ENCODE assay signal across 12 cellular contexts in the genomic region with DNA sequence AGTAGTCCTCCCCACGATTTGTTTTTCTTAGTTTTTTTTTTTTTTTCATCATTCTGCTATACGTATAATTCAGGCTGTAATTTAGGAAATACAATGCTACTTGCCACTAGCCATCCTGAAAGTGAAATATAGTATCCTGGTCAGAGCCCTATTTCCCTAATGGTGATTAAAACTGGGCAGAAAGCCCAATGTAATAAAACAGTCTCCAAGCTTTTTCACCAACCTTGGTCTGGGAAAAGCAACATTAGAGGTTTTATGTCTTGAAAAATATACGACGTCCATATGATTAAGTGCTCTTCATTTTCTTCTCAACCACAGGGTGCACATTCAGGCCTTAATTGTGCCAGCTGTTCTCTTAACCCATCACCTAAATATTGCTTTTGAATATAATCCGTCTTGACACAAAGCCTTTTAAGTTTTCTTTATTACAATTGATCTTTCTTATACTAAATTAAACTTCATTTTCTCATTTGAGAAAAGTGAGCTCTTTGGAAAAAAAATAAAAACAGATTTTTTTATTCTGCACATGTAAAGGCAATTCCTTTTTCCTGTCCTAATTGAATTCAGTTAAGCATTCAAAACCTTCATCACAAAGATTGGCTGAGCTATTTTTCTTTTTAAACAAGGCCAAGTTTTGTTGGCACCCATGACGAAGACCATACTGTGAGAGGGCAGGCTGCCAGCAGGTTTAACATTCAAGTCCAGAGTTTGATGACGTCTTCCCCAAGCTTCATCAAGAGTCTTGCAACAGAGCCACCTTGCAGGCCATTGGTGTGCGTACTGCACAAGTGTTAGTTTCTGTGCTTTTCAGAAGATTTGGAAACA. TPM values are rescaled to one million over a fixed set of nuclear protein-coding genes. Genes with fewer than 3 reads are reported as not detected.
DNase-seq lines count a peak whose midpoint lies in the region; ATAC-seq, FAIRE-seq and TF ChIP-seq lines count a peak whose summit lies in the region.
"Had no signal": no experiment of that assay in that cellular context is flagged by ENCODE, and none has a peak within 500 bp of the region (broad histone marks: within the 10 kb centered on the region; RNA-seq: fewer than 3 reads in every experiment).

No MANE protein-coding gene starts in this region.

- H3K9ac ChIP-seq in H9 (ENCODE audit: extremely low read depth, insufficient read length, low read length): no peak overlapping the region

- H3K4me2 ChIP-seq in H9 (ENCODE audit: insufficient read depth, insufficient read length, low read length): no peak overlapping the region

- H3K4me3 Mint-ChIP-seq in H9: no peak overlapping the region
- H3K4me3 Mint-ChIP-seq: activated CD4-positive, alpha-beta T cell treated with anti-CD3 and anti-CD28 coated beads, Interleukin-2, amount 10 ng/mL, durations not matched to agents 7 days and 5 days had no signal

- H3K18ac ChIP-seq in H9 (ENCODE audit: insufficient read length, low read depth, low read length): no peak overlapping the region

- no peak overlapping the region for H3K27ac Mint-ChIP-seq in H9
- H3K27ac Mint-ChIP-seq: activated CD4-positive, alpha-beta T cell treated with anti-CD3 and anti-CD28 coated beads, Interleukin-2, amount 10 ng/mL, durations not matched to agents 7 days and 5 days had no signal

- H2BK15ac ChIP-seq in H9 (ENCODE audit: low read depth, low read length): no peak overlapping the region

- H2BK120ac ChIP-seq in H9 (ENCODE audit: low read depth, low read length, poor library complexity, severe bottlenecking): no peak overlapping the region

- no peak overlapping the region for H4K8ac ChIP-seq in H9 (replicated peaks; ENCODE audit: insufficient read length, low read depth, low read length)

- H3K23ac ChIP-seq in H9 (ENCODE audit: insufficient read length, low read depth, low read length): no peak overlapping the region

- peaks cover 3% of the 10 kb centered on the region for H3K27me3 Mint-ChIP-seq in H9 (ENCODE audit: low read depth)
- H3K27me3 Mint-ChIP-seq: activated CD4-positive, alpha-beta T cell treated with anti-CD3 and anti-CD28 coated beads, Interleukin-2, amount 10 ng/mL, durations not matched to agents 7 days and 5 days had no signal

- H4K20me1 ChIP-seq in H9 (ENCODE audit: control insufficient read depth, insufficient read depth, insufficient read length): no peaks in the 10 kb centered on the region

- no peaks in the 10 kb centered on the region for H3K36me3 Mint-ChIP-seq in H9 (ENCODE audit: insufficient read depth in 1 of 3, low read depth in 3 of 3)

- H3K56ac ChIP-seq in H9 (ENCODE audit: insufficient read length, low read depth, low read length): no peak overlapping the region

- H3K4ac ChIP-seq in H9 (ENCODE audit: low read depth, low read length): no peak overlapping the region

- no peak for TF ChIP-seq POLR2A in H54 (IDR thresholded peaks at IDR 0.05; ENCODE audit: low read depth, low read length)

- H3K4me1 ChIP-seq in H9 (ENCODE audit: insufficient read depth, low read length): no peaks in the 10 kb centered on the region; the same call in 1 of the 2 replicates

- no peaks in the 10 kb centered on the region for H3K27me3 ChIP-seq in H9 (ENCODE audit: insufficient read depth, low read length)
- H3K27me3 ChIP-seq: adrenal gland, pancreas had no signal

- no peak for DNase-seq in H54 (ENCODE audit: insufficient read length, low spot score)
- DNase-seq in NCI-H2196 treated with DMSO at 0.1 percent for 48 hours (lab: John Stamatoyannopoulos, UW; ENCODE audit: unreplicated experiment): peak; percentile 81
- peak; percentile 85 to 95 for DNase-seq in cardiac fibroblast (ENCODE audit: low read depth in 2 of 2)
- DNase-seq in omental fat pad (ENCODE audit: low spot score): peak; percentile 30
- DNase-seq in activated T-cell treated with anti-CD3 and anti-CD28 coated beads, Interleukin-2, amount 50 U/mL, for 48 hours: no peak
- DNase-seq in H9: no peak
- DNase-seq: activated CD4-positive, alpha-beta T cell treated with anti-CD3 and anti-CD28 coated beads, Interleukin-2, amount 10 ng/mL, durations not matched to agents 7 days and 5 days; stimulated activated CD8-positive, alpha-beta memory T cell treated with anti-CD3 and anti-CD28 coated beads, Interleukin-4, amount 100 ng/mL, for 48 hours had no signal

- H4K91ac ChIP-seq in H9 (ENCODE audit: insufficient read length, low read depth, low read length): no peak overlapping the region

- no peaks in the 10 kb centered on the region for H3K23me2 ChIP-seq in H9 (ENCODE audit: insufficient read length, low read depth, low read length, poor library complexity, severe bottlenecking)

- H2AFZ ChIP-seq in H9 (ENCODE audit: low read length): no peak overlapping the region

- ATAC-seq in omental fat pad (ENCODE audit: low FRiP score) (no peak), HG02798 (IDR thresholded peaks at IDR 0.05; ENCODE audit: poor library complexity, unreplicated experiment) (no peak), HG03025 (IDR thresholded peaks at IDR 0.05; ENCODE audit: low FRiP score, unreplicated experiment) (no peak)

- no peaks in the 10 kb centered on the region for H3K9me3 Mint-ChIP-seq in H9
- H3K9me3 Mint-ChIP-seq: activated CD4-positive, alpha-beta T cell treated with anti-CD3 and anti-CD28 coated beads, Interleukin-2, amount 10 ng/mL, durations not matched to agents 7 days and 5 days had no signal

- H3K79me1 ChIP-seq in H9 (ENCODE audit: insufficient read depth, low read depth, low read length, poor library complexity, severe bottlenecking): no peaks in the 10 kb centered on the region

- H3K79me2 ChIP-seq in H9 (ENCODE audit: insufficient read depth, low read length): no peaks in the 10 kb centered on the region

- H4K5ac ChIP-seq in H9 (ENCODE audit: insufficient read length, low read depth, low read length): no peak overlapping the region

- no peak overlapping the region for H2BK5ac ChIP-seq in H9 (ENCODE audit: insufficient read length, low read length)

- H3K4me3 ChIP-seq in cardiac fibroblast (replicated peaks in 1 of 2; ENCODE audit: low read depth in 2 of 2, low read length in 2 of 2): no peak overlapping the region
- H3K4me3 ChIP-seq: adrenal gland, pancreas had no signal

- peak; percentile 90 for FAIRE-seq in H54 (lab: Jason Lieb, UNC)
- FAIRE-seq: pancreas had no signal

- TF ChIP-seq CTCF in cardiac fibroblast (IDR thresholded peaks at IDR 0.05; ENCODE audit: low read depth, low read length) (no peak), omental fat pad (IDR thresholded peaks at IDR 0.05) (no peak), H9 (conservative IDR thresholded peaks at IDR 0.05) (no peak)

- no peak overlapping the region for H2BK12ac ChIP-seq in H9 (ENCODE audit: insufficient read length, low read depth, low read length)

- no CpG with 5 or more reads among the region's 8 CpGs for WGBS in H9 (ENCODE audit: extremely low coverage, insufficient read length, low lambda C conversion rate)

- peaks cover 10 to 14% of the 10 kb centered on the region in 2 experiments for H3K4me1 Mint-ChIP-seq in H9
- H3K4me1 Mint-ChIP-seq: activated CD4-positive, alpha-beta T cell treated with anti-CD3 and anti-CD28 coated beads, Interleukin-2, amount 10 ng/mL, durations not matched to agents 7 days and 5 days had no signal

- no peak overlapping the region for H3K27ac ChIP-seq in H9 (ENCODE audit: insufficient read length, low read depth, low read length)
- H3K27ac ChIP-seq: adrenal gland, pancreas had no signal

- no peak overlapping the region for H3K14ac ChIP-seq in H9 (ENCODE audit: insufficient read depth, low read length)

- H3T11ph ChIP-seq in H9 (ENCODE audit: low read length): no peak overlapping the region

- no peak overlapping the region for H2BK20ac ChIP-seq in H9 (ENCODE audit: low read depth, low read length, poor library complexity, severe bottlenecking)

- no peaks in the 10 kb centered on the region for H3K9me3 ChIP-seq in H9 (ENCODE audit: control insufficient read depth, low read depth, low read length)
- H3K9me3 ChIP-seq: pancreas had no signal

- H2AK5ac ChIP-seq in H9 (ENCODE audit: insufficient read length, low read length): no peak overlapping the region

RNA-seq across cellular contexts. Expression of a gene that starts 52.7 kb away (rescaled TPM):
- total RNA-seq in omental fat pad: 10 to 100 TPM; 18.9 to 36.4 (median 25.3) TPM
- 0.87 and 1.3 TPM in 2 replicates for total RNA-seq in H9 (2021)

Comparison
In these comparisons a context has a peak if more than half of its experiments do, and no peak if none do; other contexts are left out.
1. DNase-seq: peak in NCI-H2196 treated with DMSO at 0.1 percent for 48 hours (single experiment), cardiac fibroblast (2 of 2) and omental fat pad (single experiment); none in H54 (single experiment), activated T-cell treated with anti-CD3 and anti-CD28 coated beads, Interleukin-2, amount 50 U/mL, for 48 hours (0 of 2) and H9 (single experiment).